Comparison of ENCODE assay signal across 1 cellular context in genomic region chr17:81136366-81136765, GRCh38.
TF ChIP-seq lines count a peak whose summit lies in the region.

No MANE protein-coding gene starts in this region.

TF ChIP-seq in IMR-90, 13 proteins besides CTCF, POLR2A, EP300 and RAD21:
- TF ChIP-seq NFE2L2 (IDR thresholded peaks at IDR 0.05; ENCODE audit: low read depth, low read length) (no peak), RFX5 (IDR thresholded peaks at IDR 0.05; ENCODE audit: low read depth, low read length) (no peak), CEBPB (IDR thresholded peaks at IDR 0.05; ENCODE audit: low read depth, low read length) (no peak), CHD1 (IDR thresholded peaks at IDR 0.05; ENCODE audit: low read depth, low read length) (no peak), MAFK (IDR thresholded peaks at IDR 0.05; ENCODE audit: low read depth, low read length) (no peak), MXI1 (IDR thresholded peaks at IDR 0.05; ENCODE audit: borderline replicate concordance, low read depth, low read length) (no peak), RCOR1 (IDR thresholded peaks at IDR 0.05; ENCODE audit: insufficient replicate concordance, low read length) (no peak), FOS (IDR thresholded peaks at IDR 0.05; ENCODE audit: low read depth, low read length) (no peak), BHLHE40 (IDR thresholded peaks at IDR 0.05; ENCODE audit: low read depth, low read length) (no peak), SMC3 (IDR thresholded peaks at IDR 0.05; ENCODE audit: low read depth, low read length) (no peak), MAZ (IDR thresholded peaks at IDR 0.05; ENCODE audit: borderline replicate concordance, low read depth, low read length) (no peak)
- TF ChIP-seq, protein P1, sequence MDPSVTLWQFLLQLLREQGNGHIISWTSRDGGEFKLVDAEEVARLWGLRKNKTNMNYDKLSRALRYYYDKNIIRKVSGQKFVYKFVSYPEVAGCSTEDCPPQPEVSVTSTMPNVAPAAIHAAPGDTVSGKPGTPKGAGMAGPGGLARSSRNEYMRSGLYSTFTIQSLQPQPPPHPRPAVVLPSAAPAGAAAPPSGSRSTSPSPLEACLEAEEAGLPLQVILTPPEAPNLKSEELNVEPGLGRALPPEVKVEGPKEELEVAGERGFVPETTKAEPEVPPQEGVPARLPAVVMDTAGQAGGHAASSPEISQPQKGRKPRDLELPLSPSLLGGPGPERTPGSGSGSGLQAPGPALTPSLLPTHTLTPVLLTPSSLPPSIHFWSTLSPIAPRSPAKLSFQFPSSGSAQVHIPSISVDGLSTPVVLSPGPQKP (IDR thresholded peaks at IDR 0.05; ENCODE audit: borderline replicate concordance, low read depth, low read length) = no peak
- TF ChIP-seq, protein P2, sequence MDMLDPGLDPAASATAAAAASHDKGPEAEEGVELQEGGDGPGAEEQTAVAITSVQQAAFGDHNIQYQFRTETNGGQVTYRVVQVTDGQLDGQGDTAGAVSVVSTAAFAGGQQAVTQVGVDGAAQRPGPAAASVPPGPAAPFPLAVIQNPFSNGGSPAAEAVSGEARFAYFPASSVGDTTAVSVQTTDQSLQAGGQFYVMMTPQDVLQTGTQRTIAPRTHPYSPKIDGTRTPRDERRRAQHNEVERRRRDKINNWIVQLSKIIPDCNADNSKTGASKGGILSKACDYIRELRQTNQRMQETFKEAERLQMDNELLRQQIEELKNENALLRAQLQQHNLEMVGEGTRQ (IDR thresholded peaks at IDR 0.05; ENCODE audit: low read depth, low read length) = no peak
TF ChIP-seq in IMR-90: peak in this region for 0.
